Comparison of ENCODE assay signal across 7 cellular contexts in genomic region chr10:69246036-69246435, GRCh38. TPM values are rescaled to one million over a fixed set of nuclear protein-coding genes. Genes with fewer than 3 reads are reported as not detected.
"Had no signal": no experiment of that assay in that cellular context is flagged by ENCODE, and none has a peak within 500 bp of the region (broad histone marks: within the 10 kb centered on the region; RNA-seq: fewer than 3 reads in every experiment).

No MANE protein-coding gene starts in this region.

- FAIRE-seq: H54, HTR-8/SVneo had no signal

- DNase-seq: GOT3, H9, HCEC 1CT, IMR-90, KBM-7 had no signal

- H3K4me3 Mint-ChIP-seq: H9 had no signal

- H3K27ac Mint-ChIP-seq: H9 had no signal

RNA-seq across cellular contexts. Expression of gene HKDC1, which starts 25.9 kb away (rescaled TPM):
- total RNA-seq: H9 had no signal
